ENCODE assay signal across 11 cellular contexts in genomic region chr14:50798048-50798421, GRCh38. TPM values are rescaled to one million over a fixed set of nuclear protein-coding genes. Genes with fewer than 3 reads are reported as not detected.
DNase-seq lines count a peak whose midpoint lies in the region; ATAC-seq and TF ChIP-seq lines count a peak whose summit lies in the region.
"Had no signal": no experiment of that assay in that cellular context is flagged by ENCODE, and none has a peak within 500 bp of the region (broad histone marks: within the 10 kb centered on the region; RNA-seq: fewer than 3 reads in every experiment).

No MANE protein-coding gene starts in this region.

- H3K36me3 Mint-ChIP-seq in central memory CD8-positive, alpha-beta T cell (ENCODE audit: insufficient read depth): peaks cover 26% of the 10 kb centered on the region

- H3K9me3 ChIP-seq in thyroid gland: no peaks in the 10 kb centered on the region
- H3K9me3 ChIP-seq: upper lobe of left lung had no signal

- ATAC-seq in GM18505 (IDR thresholded peaks at IDR 0.05; ENCODE audit: unreplicated experiment) (peak; percentile 70), GM21447 (IDR thresholded peaks at IDR 0.05; ENCODE audit: unreplicated experiment) (peak; percentile 82), HG03139 (IDR thresholded peaks at IDR 0.05; ENCODE audit: unreplicated experiment) (peak; percentile 72)
- no peak for ATAC-seq in central memory CD8-positive, alpha-beta T cell (replicated peaks; ENCODE audit: extremely low read depth, poor library complexity, severe bottlenecking)

- H3K4me3 ChIP-seq in thyroid gland (replicated peaks in 1 of 3): no peak overlapping the region
- H3K4me3 ChIP-seq: upper lobe of left lung had no signal

- DNase-seq in central memory CD8-positive, alpha-beta T cell (ENCODE audit: low spot score in 2 of 2): no peak
- DNase-seq in thyroid gland (no peak), NCI-H226 (no peak)
- no peak for DNase-seq in activated CD8-positive, alpha-beta memory T cell treated with anti-CD3 and anti-CD28 coated beads, Interleukin-2, amount 50 U/mL, for 4 hours
- DNase-seq in effector CD4-positive, alpha-beta T cell: no peak
- DNase-seq: NCI-H1092 treated with DMSO at 0.1 percent for 48 hours, SHP77 treated with DMSO at 0.1 percent for 48 hours, upper lobe of left lung had no signal

- H3K27me3 Mint-ChIP-seq in central memory CD8-positive, alpha-beta T cell: no peaks in the 10 kb centered on the region

- H3K27me3 ChIP-seq in thyroid gland: no peaks in the 10 kb centered on the region
- H3K27me3 ChIP-seq: upper lobe of left lung had no signal

- no peak for TF ChIP-seq CTCF in thyroid gland (IDR thresholded peaks at IDR 0.05)

- intact Hi-C loops in thyroid gland (cut with DNase I): no loop called here

- WGBS in thyroid gland, 2 donors: 84 to 96% methylated on average over 2 of the region's 2 CpGs

- H3K4me1 ChIP-seq in thyroid gland: no peaks in the 10 kb centered on the region

- no peaks in the 10 kb centered on the region for H3K36me3 ChIP-seq in thyroid gland

- peaks cover 48% of the 10 kb centered on the region for H3K4me1 Mint-ChIP-seq in central memory CD8-positive, alpha-beta T cell

- H3K27ac ChIP-seq in thyroid gland: no peak overlapping the region
- H3K27ac ChIP-seq: upper lobe of left lung had no signal

- H3K4me3 Mint-ChIP-seq in central memory CD8-positive, alpha-beta T cell: no peak overlapping the region

- no peaks in the 10 kb centered on the region for H3K9me3 Mint-ChIP-seq in central memory CD8-positive, alpha-beta T cell

- peak overlapping the region; percentile 5 for H3K27ac Mint-ChIP-seq in central memory CD8-positive, alpha-beta T cell (ENCODE audit: low read depth)

- TF ChIP-seq POLR2A in GM18505 (IDR thresholded peaks at IDR 0.05; ENCODE audit: borderline replicate concordance, extremely low read depth, insufficient read depth, insufficient read length) (no peak), thyroid gland (IDR thresholded peaks at IDR 0.05) (no peak)

RNA-seq across cellular contexts. Expression of gene NIN, which starts 32.9 kb away (rescaled TPM):
- total RNA-seq in thyroid gland: 10 to 100 TPM; 22.3 to 25.5 (median 22.5) TPM
